Comparison of ENCODE assay signal across 20 cellular contexts in the genomic region with DNA sequence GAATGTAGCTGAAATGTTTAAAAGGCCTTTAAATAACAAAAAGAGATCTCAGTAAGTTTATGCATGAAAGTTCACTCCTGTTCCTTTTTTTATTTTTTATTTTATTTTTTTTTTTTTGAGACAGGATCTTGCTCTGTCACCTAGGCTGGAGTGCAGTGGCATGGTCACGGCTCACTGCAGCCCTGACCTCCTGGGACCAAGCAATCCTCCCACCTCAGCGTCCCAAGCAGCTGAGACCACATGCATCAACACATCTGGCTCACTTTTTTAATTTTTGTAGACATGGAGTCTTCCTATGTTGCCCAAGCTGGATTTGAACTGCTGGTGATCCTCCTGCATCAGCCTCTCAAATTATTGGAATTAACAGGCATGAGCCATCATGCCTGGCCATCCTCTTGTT.
"Had no signal": no experiment of that assay in that cellular context is flagged by ENCODE, and none has a peak within 500 bp of the region (broad histone marks: within the 10 kb centered on the region; RNA-seq: fewer than 3 reads in every experiment).

No MANE protein-coding gene starts in this region.

- H3K36me3 Mint-ChIP-seq: natural killer cell; stimulated activated effector memory CD8-positive, alpha-beta T cell treated with anti-CD3 and anti-CD28 coated beads, Interleukin-12 subunit alpha, Interleukin-12 subunit beta, amount 100 ng/mL, for 72 hours had no signal

- H3K4me3 ChIP-seq: lower lobe of right lung, psoas muscle, sigmoid colon, stomach, testis, tibial artery, upper lobe of left lung had no signal

- H3K36me3 ChIP-seq: lower lobe of right lung, neutrophil, sigmoid colon had no signal

- H3K4me1 Mint-ChIP-seq: stimulated activated effector memory CD8-positive, alpha-beta T cell treated with anti-CD3 and anti-CD28 coated beads, Interleukin-12 subunit alpha, Interleukin-12 subunit beta, amount 100 ng/mL, for 72 hours had no signal

- H3K27ac ChIP-seq: lower lobe of right lung, neutrophil, psoas muscle, sigmoid colon, stomach, testis, tibial artery, upper lobe of left lung had no signal

- ATAC-seq: left colon; left ventricle myocardium superior; lower lobe of right lung; natural killer cell; psoas muscle; right cardiac atrium; stimulated activated effector memory CD8-positive, alpha-beta T cell treated with anti-CD3 and anti-CD28 coated beads, Interleukin-12 subunit alpha, Interleukin-12 subunit beta, amount 100 ng/mL, for 72 hours had no signal

- H3K27me3 ChIP-seq: neutrophil, sigmoid colon, stomach, testis, tibial artery, upper lobe of left lung had no signal

- H3K9me3 ChIP-seq: lower lobe of right lung, neutrophil, psoas muscle, sigmoid colon, stomach, testis, tibial artery, upper lobe of left lung had no signal

- H3K27ac Mint-ChIP-seq: immature natural killer cell; natural killer cell; stimulated activated effector memory CD8-positive, alpha-beta T cell treated with anti-CD3 and anti-CD28 coated beads, Interleukin-12 subunit alpha, Interleukin-12 subunit beta, amount 100 ng/mL, for 72 hours had no signal

- DNase-seq: cortex of kidney; hypothalamus; immature natural killer cell; islet precursor cell; left colon; left ventricle myocardium superior; lower lobe of right lung; natural killer cell; psoas muscle; right cardiac atrium; sigmoid colon; stimulated activated CD4-positive, alpha-beta T cell treated with anti-CD3 and anti-CD28 coated beads, Interleukin-2, amount 100 ng/mL, for 24 hours; stimulated activated CD4-positive, alpha-beta T cell treated with anti-CD3 and anti-CD28 coated beads, Interleukin-4, amount 100 ng/mL, for 24 hours; stimulated activated naive CD4-positive, alpha-beta T cell treated with Interleukin-2 at 50 U/mL for 16 hours; stomach; testis; tibial artery; upper lobe of left lung had no signal

- H3K4me3 Mint-ChIP-seq: immature natural killer cell; natural killer cell; stimulated activated effector memory CD8-positive, alpha-beta T cell treated with anti-CD3 and anti-CD28 coated beads, Interleukin-12 subunit alpha, Interleukin-12 subunit beta, amount 100 ng/mL, for 72 hours had no signal

- H3K4me1 ChIP-seq: lower lobe of right lung, psoas muscle, sigmoid colon, stomach, testis, tibial artery, upper lobe of left lung had no signal

- H3K9me3 Mint-ChIP-seq: immature natural killer cell; natural killer cell; stimulated activated effector memory CD8-positive, alpha-beta T cell treated with anti-CD3 and anti-CD28 coated beads, Interleukin-12 subunit alpha, Interleukin-12 subunit beta, amount 100 ng/mL, for 72 hours had no signal
